Comparison of ENCODE assay signal across 9 cellular contexts in the genomic region with DNA sequence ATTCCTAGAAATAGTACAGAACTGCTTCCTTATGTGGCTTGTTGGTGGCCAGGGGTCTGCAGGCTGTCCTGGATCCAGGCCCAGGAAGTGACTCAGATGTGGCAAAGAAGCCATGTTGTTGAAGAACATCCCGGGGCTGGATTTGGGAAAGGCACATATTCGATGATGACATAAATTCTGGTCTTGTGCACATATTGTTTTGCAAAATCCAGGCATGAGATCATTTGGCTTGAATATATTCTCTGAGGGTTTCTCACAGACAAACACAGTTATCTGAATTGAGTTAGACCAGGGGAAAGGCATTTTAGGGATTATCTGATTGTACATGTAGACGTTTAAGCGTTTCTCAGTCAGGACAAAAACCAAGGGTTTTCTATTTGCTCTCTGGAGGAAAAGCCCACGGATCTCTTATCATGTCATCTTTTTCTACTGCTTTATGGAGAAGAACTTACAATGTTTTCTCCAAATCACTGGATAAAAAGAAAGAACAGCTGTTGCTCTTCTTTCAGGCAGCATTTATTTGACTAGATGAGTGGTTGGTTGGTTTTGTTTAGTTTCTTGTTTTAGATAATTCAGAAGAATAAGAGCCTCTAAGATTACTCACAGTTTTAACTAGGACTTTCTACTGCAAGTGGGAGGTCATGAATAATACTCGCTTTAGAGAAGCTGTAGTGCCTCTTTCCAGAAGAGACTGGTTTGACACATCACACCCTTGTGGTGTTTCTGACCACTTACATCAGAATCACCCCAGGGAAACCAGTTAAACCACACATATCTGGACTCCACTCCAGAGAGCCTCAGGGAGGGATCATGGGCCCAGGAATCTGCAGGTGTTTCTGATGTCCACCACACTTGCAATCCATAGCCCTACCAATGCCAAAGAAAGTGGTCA. TPM values are rescaled to one million over a fixed set of nuclear protein-coding genes. Genes with fewer than 3 reads are reported as not detected.
DNase-seq lines count a peak whose midpoint lies in the region; ATAC-seq and TF ChIP-seq lines count a peak whose summit lies in the region.
"Had no signal": no experiment of that assay in that cellular context is flagged by ENCODE, and none has a peak within 500 bp of the region (broad histone marks: within the 10 kb centered on the region; RNA-seq: fewer than 3 reads in every experiment).

No MANE protein-coding gene starts in this region.

- no peaks in the 10 kb centered on the region for H3K27me3 ChIP-seq in thoracic aorta (replicated peaks; ENCODE audit: insufficient read depth)
- H3K27me3 ChIP-seq in CD8-positive, alpha-beta T cell (ENCODE audit: insufficient read depth, low read length) = no peaks in the 10 kb centered on the region

- H3K4me3 ChIP-seq in thoracic aorta = peak overlapping the region; percentile 12
- H3K4me3 ChIP-seq in CD8-positive, alpha-beta T cell (ENCODE audit: low read depth, low read length) = no peak overlapping the region

- CTCF ChIA-PET in RWPE1 (lab: Yijun Ruan, JAX) = interaction anchor here (0.5 to 0.7 kb wide), 4 partner anchors 43 to 1155 kb away, joined by 3 to 4 read pairs (median 3); no protein-coding TSS in a partner anchor
- CTCF ChIA-PET in CD8-positive, alpha-beta T cell (lab: Charles Lee) = no interaction called here

- TF ChIP-seq CTCF in RWPE1 (conservative IDR thresholded peaks at IDR 0.05; ENCODE audit: low read depth) (no peak), thoracic aorta (IDR thresholded peaks at IDR 0.05) (no peak)
- TF ChIP-seq CTCF in CD8-positive, alpha-beta T cell (IDR thresholded peaks at IDR 0.05) = no peak

- H3K4me3 Mint-ChIP-seq in CD8-positive, alpha-beta T cell = no peak overlapping the region

- DNase-seq in RWPE1 (ENCODE audit: low spot score) = peak; percentile 61
- peak; percentile 78 for DNase-seq in Right ventricle myocardium superior
- DNase-seq in thoracic aorta (ENCODE audit: low spot score) = peak; percentile 27
- no peak for DNase-seq in GDM1 (lab: John Stamatoyannopoulos, UW)
- no peak for DNase-seq in CD8-positive, alpha-beta T cell
- DNase-seq: NCI-H1694 had no signal

- H3K4me1 Mint-ChIP-seq in CD8-positive, alpha-beta T cell (ENCODE audit: low read depth) = no peaks in the 10 kb centered on the region

- H3K36me3 ChIP-seq in thoracic aorta = no peaks in the 10 kb centered on the region
- H3K36me3 ChIP-seq in CD8-positive, alpha-beta T cell (ENCODE audit: insufficient read depth, low read length) = no peaks in the 10 kb centered on the region

- peaks cover 7 to 21% of the 10 kb centered on the region in 2 donors for H3K4me1 ChIP-seq in thoracic aorta (ENCODE audit: control insufficient read depth in 1 of 2, low read depth in 2 of 2)
- no peaks in the 10 kb centered on the region for H3K4me1 ChIP-seq in CD8-positive, alpha-beta T cell (ENCODE audit: insufficient read depth, low read length)

- POLR2A ChIA-PET in RWPE1 (lab: Yijun Ruan, JAX; ENCODE audit: low non-redundant PET) = no interaction called here
- POLR2A ChIA-PET in CD8-positive, alpha-beta T cell (lab: Charles Lee) = no interaction called here

- H3K9me3 ChIP-seq in thoracic aorta = no peaks in the 10 kb centered on the region
- no peaks in the 10 kb centered on the region for H3K9me3 ChIP-seq in CD8-positive, alpha-beta T cell (ENCODE audit: low read length)

- H3K27ac ChIP-seq in RWPE1 = no peak overlapping the region
- peak overlapping the region; percentile 49 to 63 for H3K27ac ChIP-seq in thoracic aorta
- no peak overlapping the region for H3K27ac ChIP-seq in CD8-positive, alpha-beta T cell (ENCODE audit: low read depth, low read length)

- intact Hi-C loops in Right ventricle myocardium superior (cut with DNase I) = no loop called here
- intact Hi-C loops in CD8-positive, alpha-beta T cell (cut with DNase I, micrococcal nuclease) = no loop called here

- ATAC-seq in GM21447 (IDR thresholded peaks at IDR 0.05; ENCODE audit: unreplicated experiment) (peak; percentile 74), Right ventricle myocardium superior (ENCODE audit: poor library complexity) (peak; percentile 90), thoracic aorta (ENCODE audit: insufficient number of reproducible peaks, low FRiP score, low read depth) (peak; percentile 79), HG03342 (IDR thresholded peaks at IDR 0.05; ENCODE audit: unreplicated experiment) (no peak), GM21390 (IDR thresholded peaks at IDR 0.05; ENCODE audit: unreplicated experiment) (no peak)
- no peak for ATAC-seq in CD8-positive, alpha-beta T cell

- H3K27ac Mint-ChIP-seq in CD8-positive, alpha-beta T cell = no peak overlapping the region

- H3K9me3 Mint-ChIP-seq in CD8-positive, alpha-beta T cell = no peaks in the 10 kb centered on the region

- no peaks in the 10 kb centered on the region for H3K36me3 Mint-ChIP-seq in CD8-positive, alpha-beta T cell

- peaks cover 4% of the 10 kb centered on the region for H3K27me3 Mint-ChIP-seq in CD8-positive, alpha-beta T cell (ENCODE audit: low read depth)

RNA-seq across cellular contexts. Expression of a gene that starts 29.5 kb away (rescaled TPM):
- total RNA-seq in Right ventricle myocardium superior = 5.0 TPM
- 10 to 100 TPM; 30.1 to 72.6 TPM for total RNA-seq in thoracic aorta
- total RNA-seq in CD8-positive, alpha-beta T cell = under 1 TPM; 0.57 to 0.94 TPM

Comparison
In these comparisons a context has a peak if more than half of its experiments do, and no peak if none do; other contexts are left out.
1. ATAC-seq: peak in GM21447 (single experiment), Right ventricle myocardium superior (single experiment) and thoracic aorta (single experiment); none in HG03342 (single experiment), GM21390 (single experiment) and CD8-positive, alpha-beta T cell (single experiment).
2. DNase-seq: peak in RWPE1 (single experiment), Right ventricle myocardium superior (single experiment) and thoracic aorta (single experiment); none in GDM1 (single experiment) and CD8-positive, alpha-beta T cell (0 of 7).
3. H3K27ac ChIP-seq: peak in thoracic aorta (2 of 2); none in RWPE1 (single experiment) and CD8-positive, alpha-beta T cell (single experiment).